Comparison of ENCODE assay signal across 21 cellular contexts in genomic region chr13:36758345-36758744, GRCh38.
DNase-seq lines count a peak whose midpoint lies in the region; ATAC-seq, FAIRE-seq and TF ChIP-seq lines count a peak whose summit lies in the region.
"Had no signal": no experiment of that assay in that cellular context is flagged by ENCODE, and none has a peak within 500 bp of the region (broad histone marks: within the 10 kb centered on the region; RNA-seq: fewer than 3 reads in every experiment).

No MANE protein-coding gene starts in this region.

- H3K27ac ChIP-seq in pancreas, result no peak overlapping the region
- no peak overlapping the region for H3K27ac ChIP-seq in WERI-Rb-1
- no peak overlapping the region for H3K27ac ChIP-seq in mammary epithelial cell (ENCODE audit: insufficient read depth, low read depth, low read length)
- H3K27ac ChIP-seq: BLaER1 treated with 17β-estradiol and CSF1 and Interleukin-3, amounts not matched to agents 10 nM and 100 nM; hepatocyte had no signal

- FAIRE-seq in pancreas (lab: Jason Lieb, UNC), result no peak
- FAIRE-seq: keratinocyte had no signal

- H3K27ac Mint-ChIP-seq in type B pancreatic cell, result no peak overlapping the region
- H3K27ac Mint-ChIP-seq: activated CD4-positive, alpha-beta T cell treated with anti-CD3 and anti-CD28 coated beads for 36 hours had no signal

- peaks cover 5% of the 10 kb centered on the region for H3K9me3 Mint-ChIP-seq in type B pancreatic cell

- H3K4me1 ChIP-seq in pancreas (no peaks in the 10 kb centered on the region), mammary epithelial cell (ENCODE audit: insufficient read depth, low read length) (peaks cover 10% of the 10 kb centered on the region)
- H3K4me1 ChIP-seq: BLaER1 treated with 17β-estradiol and CSF1 and Interleukin-3, amounts not matched to agents 10 nM and 100 nM had no signal

- H2AFZ ChIP-seq in mammary epithelial cell (ENCODE audit: low read depth, low read length), result no peak overlapping the region
- H2AFZ ChIP-seq: hepatocyte had no signal

- in situ Hi-C loops in mammary epithelial cell (cut with MboI; ENCODE audit: low sequenced_read_pairs in 2 of 2), result no loop called here

- H4K20me1 ChIP-seq in mammary epithelial cell (ENCODE audit: insufficient read depth, low read length), result no peaks in the 10 kb centered on the region
- H4K20me1 ChIP-seq: BLaER1 treated with 17β-estradiol and CSF1 and Interleukin-3, amounts not matched to agents 10 nM and 100 nM had no signal

- dilution Hi-C loops in mammary epithelial cell (cut with HindIII; ENCODE audit: low sequenced_read_pairs), result no loop called here

- BruUV-seq in mammary epithelial cell (replicated peaks; lab: Mats Ljungman, UMichigan), result no TSS peak

- H3K4me2 ChIP-seq in mammary epithelial cell (ENCODE audit: insufficient read depth, low read depth, low read length), result no peak overlapping the region
- H3K4me2 ChIP-seq: BLaER1 treated with 17β-estradiol and CSF1 and Interleukin-3, amounts not matched to agents 10 nM and 100 nM; hepatocyte had no signal

- H3K27me3 Mint-ChIP-seq in type B pancreatic cell, result no peaks in the 10 kb centered on the region

- H3K4me3 Mint-ChIP-seq in type B pancreatic cell, result no peak overlapping the region
- H3K4me3 Mint-ChIP-seq: activated CD4-positive, alpha-beta T cell treated with anti-CD3 and anti-CD28 coated beads for 36 hours had no signal

- H3K79me2 ChIP-seq in mammary epithelial cell (ENCODE audit: insufficient read depth, low read length), result no peaks in the 10 kb centered on the region
- H3K79me2 ChIP-seq: hepatocyte had no signal

- intact Hi-C loops in pancreas (cut with DNase I), result no loop called here
- intact Hi-C loops in mammary epithelial cell (cut with micrococcal nuclease), result no loop called here

- H3K36me3 ChIP-seq in pancreas (no peaks in the 10 kb centered on the region), WERI-Rb-1 (no peaks in the 10 kb centered on the region), mammary epithelial cell (ENCODE audit: insufficient read depth, low read length) (no peaks in the 10 kb centered on the region)
- H3K36me3 ChIP-seq: BLaER1 treated with 17β-estradiol and CSF1 and Interleukin-3, amounts not matched to agents 10 nM and 100 nM had no signal

- no peak overlapping the region for H3K4me3 ChIP-seq in pancreas
- H3K4me3 ChIP-seq in WERI-Rb-1 (ENCODE audit: low read depth, low read length), result no peak overlapping the region
- no peak overlapping the region for H3K4me3 ChIP-seq in mammary epithelial cell (replicated peaks in 1 of 3; ENCODE audit: insufficient read depth in 1 of 3, low read depth in 2 of 3, low read length in 3 of 3)
- H3K4me3 ChIP-seq: BLaER1 treated with 17β-estradiol and CSF1 and Interleukin-3, amounts not matched to agents 10 nM and 100 nM; hepatocyte had no signal

- no peaks in the 10 kb centered on the region for H3K4me1 Mint-ChIP-seq in type B pancreatic cell (ENCODE audit: unreplicated experiment)
- H3K4me1 Mint-ChIP-seq: activated CD4-positive, alpha-beta T cell treated with anti-CD3 and anti-CD28 coated beads for 36 hours had no signal

- TF ChIP-seq CTCF in pancreas (IDR thresholded peaks at IDR 0.05), result no peak
- no peak for TF ChIP-seq CTCF in WERI-Rb-1 (IDR thresholded peaks at IDR 0.05; ENCODE audit: low read depth, low read length)
- no peak for TF ChIP-seq CTCF in type B pancreatic cell (conservative IDR thresholded peaks at IDR 0.05)
- TF ChIP-seq CTCF in mammary epithelial cell (conservative IDR thresholded peaks at IDR 0.05 in 1 of 2, IDR thresholded peaks at IDR 0.05 in 1 of 2; ENCODE audit: extremely low read depth in 1 of 2, insufficient read depth in 1 of 2, low read depth in 1 of 2, low read length in 2 of 2), result no peak

- H3K9me3 ChIP-seq in pancreas (no peaks in the 10 kb centered on the region), WERI-Rb-1 (ENCODE audit: severe bottlenecking) (no peaks in the 10 kb centered on the region), mammary epithelial cell (replicated peaks; ENCODE audit: insufficient read depth, low read length) (no peaks in the 10 kb centered on the region)

- CTCF ChIA-PET in mammary epithelial cell (lab: Charles Lee; ENCODE audit: low non-redundant PET), result no interaction called here

- ATAC-seq in pancreas, result peak in 3 of 4 donors; percentile 36 to 58 (median 48)
- ATAC-seq: activated CD4-positive, alpha-beta T cell treated with anti-CD3 and anti-CD28 coated beads for 36 hours had no signal

- DNase-seq in NCI-H1436 (lab: John Stamatoyannopoulos, UW) (peak; percentile 27), NCI-H1436 treated with DMSO at 0.1 percent for 48 hours (lab: John Stamatoyannopoulos, UW) (no peak), NCI-H128 (lab: John Stamatoyannopoulos, UW; ENCODE audit: unreplicated experiment) (peak; percentile 22), SHP77 treated with DMSO at 0.1 percent for 48 hours (lab: John Stamatoyannopoulos, UW) (peak; percentile 29), pancreas (peak in 2 of 6 donors; percentile 23 to 46), WERI-Rb-1 (no peak), type B pancreatic cell (ENCODE audit: extremely low spot score, unreplicated experiment) (no peak), mammary epithelial cell (no peak)
- DNase-seq: 8988T; activated CD4-positive, alpha-beta T cell treated with anti-CD3 and anti-CD28 coated beads for 36 hours; activated CD8-positive, alpha-beta memory T cell treated with anti-CD3 and anti-CD28 coated beads, Interleukin-2, amount 50 U/mL, for 4 hours; activated effector memory CD4-positive, alpha-beta T cell treated with anti-CD3 and anti-CD28 coated beads, Interleukin-2, amount 50 U/mL, for 16 hours; amniotic stem cell; cerebellar nuclear complex; NCI-H2227 treated with DMSO at 0.1 percent for 48 hours; retina; stimulated activated naive CD4-positive, alpha-beta T cell; trophoblast cell had no signal

- no peaks in the 10 kb centered on the region for H3K36me3 Mint-ChIP-seq in type B pancreatic cell

- H3K9ac ChIP-seq in mammary epithelial cell (ENCODE audit: insufficient read depth, low read length), result no peak overlapping the region
- H3K9ac ChIP-seq: BLaER1 treated with 17β-estradiol and CSF1 and Interleukin-3, amounts not matched to agents 10 nM and 100 nM had no signal

- H3K27me3 ChIP-seq in pancreas (no peaks in the 10 kb centered on the region), WERI-Rb-1 (ENCODE audit: insufficient read depth, low read depth, severe bottlenecking) (no peaks in the 10 kb centered on the region), mammary epithelial cell (ENCODE audit: insufficient read depth, low read length) (no peaks in the 10 kb centered on the region)
- H3K27me3 ChIP-seq: BLaER1 treated with 17β-estradiol and CSF1 and Interleukin-3, amounts not matched to agents 10 nM and 100 nM; hepatocyte had no signal

- WGBS in pancreas, 2 donors, result 13 to 23% methylated on average over 1 of the region's 1 CpG
- 60% methylated on average over 1 of the region's 1 CpG for WGBS in mammary epithelial cell (ENCODE audit: low coverage, missing lambda C conversion rate)

Comparison
In these comparisons a context has a peak if more than half of its experiments do, and no peak if none do; other contexts are left out.
1. DNase-seq: peak in NCI-H1436 (single experiment), NCI-H128 (single experiment) and SHP77 treated with DMSO at 0.1 percent for 48 hours (single experiment); none in NCI-H1436 treated with DMSO at 0.1 percent for 48 hours (single experiment), WERI-Rb-1 (single experiment), type B pancreatic cell (single experiment) and mammary epithelial cell (single experiment).